ENCODE assay signal across 8 cellular contexts in the genomic region with DNA sequence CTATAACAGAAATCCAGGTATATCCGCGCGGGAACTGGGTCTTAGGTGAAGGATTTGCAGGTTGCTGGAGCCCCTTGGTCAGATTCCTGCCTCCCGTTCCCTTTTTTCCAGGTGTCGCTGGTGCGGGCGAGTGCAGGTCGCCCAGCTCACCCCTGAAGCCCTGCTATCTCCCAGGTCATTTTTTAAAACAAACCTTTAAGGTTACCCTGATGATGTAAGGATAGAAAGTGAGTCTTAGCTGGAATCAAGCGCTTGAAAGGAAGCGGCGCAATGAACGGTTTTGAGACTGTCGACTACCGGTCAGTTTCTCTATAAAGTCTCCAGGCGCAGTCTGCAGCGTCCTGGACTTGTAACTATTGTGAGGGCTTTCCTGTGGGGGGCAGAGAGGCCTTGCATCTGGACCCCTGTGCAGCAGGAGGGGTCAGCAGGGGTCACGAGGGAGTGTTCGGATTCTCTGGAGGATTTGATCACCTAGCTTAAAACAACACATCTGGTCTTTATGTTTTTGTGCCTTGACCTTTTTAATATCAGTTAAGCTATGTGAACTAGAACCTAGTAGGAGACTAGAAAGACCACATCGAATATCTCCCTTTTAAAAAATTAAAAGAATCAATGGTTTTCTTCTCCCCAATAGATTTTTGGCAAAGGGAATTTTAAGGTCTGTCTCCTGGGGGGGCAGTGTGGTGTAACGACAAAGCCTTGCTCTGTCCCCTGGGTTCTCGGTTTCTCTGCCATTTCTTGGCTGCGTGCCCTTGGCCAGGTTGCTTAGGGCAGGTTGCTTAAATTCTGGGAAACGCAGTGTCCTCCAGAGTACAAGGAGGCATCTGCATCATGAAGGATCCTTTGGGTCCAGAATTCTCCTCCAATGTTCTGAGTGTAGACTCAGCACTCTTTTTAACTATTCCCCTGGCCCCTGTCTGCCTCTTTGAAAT. TPM values are rescaled to one million over a fixed set of nuclear protein-coding genes. Genes with fewer than 3 reads are reported as not detected.
DNase-seq lines count a peak whose midpoint lies in the region.

No MANE protein-coding gene starts in this region.

- peak; percentile 40 for DNase-seq in DMS79 treated with DMSO at 0.1 percent for 48 hours (lab: John Stamatoyannopoulos, UW)
- peak; percentile 56 for DNase-seq in NCI-H69 (lab: John Stamatoyannopoulos, UW)
- DNase-seq in effector memory CD4-positive, alpha-beta T cell, result no peak
- no peak for DNase-seq in HT-29 (ENCODE audit: low spot score)
- no peak for DNase-seq in DMS153 treated with DMSO at 0.1 percent for 48 hours (lab: John Stamatoyannopoulos, UW; ENCODE audit: unreplicated experiment)
- DNase-seq in stimulated activated CD4-positive, alpha-beta T cell treated with anti-CD3 and anti-CD28 coated beads, Interleukin-4, amount 100 ng/mL, for 1 hour, result no peak
- no peak for DNase-seq in NCI-H1694 (lab: John Stamatoyannopoulos, UW)

- H3K27ac ChIP-seq in effector memory CD4-positive, alpha-beta T cell (ENCODE audit: insufficient read depth, low read length, poor library complexity, severe bottlenecking), result no peak overlapping the region
- no peak overlapping the region for H3K27ac ChIP-seq in muscle layer of colon (ENCODE audit: low read depth, low read length)

- no peak overlapping the region for H3K9ac ChIP-seq in muscle layer of colon (ENCODE audit: low read length)

- H3K9me3 ChIP-seq in effector memory CD4-positive, alpha-beta T cell (ENCODE audit: control insufficient read depth, low read length), result no peaks in the 10 kb centered on the region
- H3K9me3 ChIP-seq in muscle layer of colon (ENCODE audit: low read length), result no peaks in the 10 kb centered on the region

- H3K4me1 ChIP-seq in effector memory CD4-positive, alpha-beta T cell (ENCODE audit: control insufficient read depth, insufficient read depth, low read length, poor library complexity, severe bottlenecking), result no peaks in the 10 kb centered on the region
- H3K4me1 ChIP-seq in muscle layer of colon (ENCODE audit: insufficient read depth, low read length), result peaks cover 9% of the 10 kb centered on the region

- peak overlapping the region; percentile 54 for H3K4me3 ChIP-seq in effector memory CD4-positive, alpha-beta T cell (ENCODE audit: insufficient read depth, low read depth, low read length, poor library complexity, severe bottlenecking)
- peak overlapping the region; percentile 39 to 46 for H3K4me3 ChIP-seq in muscle layer of colon (ENCODE audit: low read depth in 1 of 2, low read length in 2 of 2)

- H3K36me3 ChIP-seq in effector memory CD4-positive, alpha-beta T cell (ENCODE audit: control insufficient read depth, insufficient read depth, low read length), result no peaks in the 10 kb centered on the region
- no peaks in the 10 kb centered on the region for H3K36me3 ChIP-seq in muscle layer of colon (ENCODE audit: insufficient read depth, low read length)

- H3K27me3 ChIP-seq in effector memory CD4-positive, alpha-beta T cell (replicated peaks; ENCODE audit: control insufficient read depth, insufficient read depth, low read length, poor library complexity, severe bottlenecking), result peaks cover 12% of the 10 kb centered on the region
- peaks cover 21 to 35% of the 10 kb centered on the region in 2 donors for H3K27me3 ChIP-seq in muscle layer of colon (ENCODE audit: control insufficient read depth in 1 of 2, insufficient read depth in 2 of 2, low read length in 2 of 2)

RNA-seq across cellular contexts. Expression of a gene that starts 1.7 kb away (rescaled TPM):
- not detected in 2 replicates for total RNA-seq in HT-29 (2014; rRNA removed; shearing (Covaris generic))

Comparison
In these comparisons a context has a peak if more than half of its experiments do, and no peak if none do; other contexts are left out.
1. DNase-seq: peak in DMS79 treated with DMSO at 0.1 percent for 48 hours (single experiment) and NCI-H69 (single experiment); none in effector memory CD4-positive, alpha-beta T cell (0 of 3), HT-29 (single experiment), DMS153 treated with DMSO at 0.1 percent for 48 hours (single experiment), stimulated activated CD4-positive, alpha-beta T cell treated with anti-CD3 and anti-CD28 coated beads, Interleukin-4, amount 100 ng/mL, for 1 hour (single experiment) and NCI-H1694 (single experiment).